12 cellular contexts compared by ENCODE assay signal in genomic region chr3:71398157-71398836, GRCh38.
A peak's percentile ranks its signal among the peaks of the same experiment; 100 is the strongest.
DNase-seq lines count a peak whose midpoint lies in the region; ATAC-seq, FAIRE-seq and TF ChIP-seq lines count a peak whose summit lies in the region.
"Had no signal": no experiment of that assay in that cellular context is flagged by ENCODE, and none has a peak within 500 bp of the region (broad histone marks: within the 10 kb centered on the region; RNA-seq: fewer than 3 reads in every experiment).

No MANE protein-coding gene starts in this region.

- no peaks in the 10 kb centered on the region for H3K9me1 ChIP-seq in keratinocyte (ENCODE audit: control insufficient read depth, extremely low read depth, insufficient read depth, low read length)

- H3K4me2 ChIP-seq in keratinocyte (ENCODE audit: control insufficient read depth, extremely low read depth, insufficient read depth, low read depth, low read length) = peak overlapping the region; percentile 3
- H3K4me2 ChIP-seq: KMS-11 had no signal

- peaks cover 22% of the 10 kb centered on the region for H3K36me3 Mint-ChIP-seq in CD8-positive, alpha-beta T cell
- peaks cover 12% of the 10 kb centered on the region for H3K36me3 Mint-ChIP-seq in T-cell

- TF ChIP-seq CTCF in BE2C (IDR thresholded peaks at IDR 0.05; ENCODE audit: low read depth, low read length) = no peak
- no peak for TF ChIP-seq CTCF in CD8-positive, alpha-beta T cell (IDR thresholded peaks at IDR 0.05)
- TF ChIP-seq CTCF in keratinocyte (optimal IDR thresholded peaks at IDR 0.05 in 1 of 3, IDR thresholded peaks at IDR 0.05 in 1 of 3, conservative IDR thresholded peaks at IDR 0.05 in 1 of 3; ENCODE audit: extremely low read depth in 1 of 3, insufficient read depth in 2 of 3, low read length in 3 of 3) = no peak

- H3K9me3 Mint-ChIP-seq in CD8-positive, alpha-beta T cell = no peaks in the 10 kb centered on the region
- no peaks in the 10 kb centered on the region for H3K9me3 Mint-ChIP-seq in T-cell

- H3K36me3 ChIP-seq in BE2C (no peaks in the 10 kb centered on the region), keratinocyte (ENCODE audit: control insufficient read depth in 2 of 2, extremely low read depth in 1 of 2, insufficient read depth in 2 of 2, low read length in 2 of 2) (no peaks in the 10 kb centered on the region)
- H3K36me3 ChIP-seq in CD8-positive, alpha-beta T cell (ENCODE audit: insufficient read depth, low read length) = no peaks in the 10 kb centered on the region

- intact Hi-C loops in CD8-positive, alpha-beta T cell (cut with DNase I, micrococcal nuclease) = loop anchor here in 1 of 2 experiments (2.0 to 5.0 kb wide), 2 partner anchors 15 to 34 kb away; no protein-coding TSS in a partner anchor

- H3K9ac ChIP-seq in keratinocyte (ENCODE audit: control insufficient read depth, extremely low read depth, insufficient read depth, low read length) = no peak overlapping the region
- H3K9ac ChIP-seq: KMS-11 had no signal

- no peaks in the 10 kb centered on the region for H3K9me3 ChIP-seq in BE2C
- no peaks in the 10 kb centered on the region for H3K9me3 ChIP-seq in CD8-positive, alpha-beta T cell (ENCODE audit: low read length)
- H3K9me3 ChIP-seq in keratinocyte (ENCODE audit: control insufficient read depth, low read depth, low read length) = no peaks in the 10 kb centered on the region

- POLR2A ChIA-PET in CD8-positive, alpha-beta T cell (lab: Charles Lee) = interaction anchor here (0.8 to 2.3 kb wide), 7 partner anchors 9 to 47 kb away, joined by 3 to 8 read pairs (median 4); no protein-coding TSS in a partner anchor
- POLR2A ChIA-PET in T-cell (lab: Charles Lee) = interaction anchor here (0.6 to 1.4 kb wide), 10 partner anchors 8 to 338 kb away, joined by 3 to 6 read pairs (median 4); no protein-coding TSS in a partner anchor

- DNase-seq in BE2C = peak; percentile 19
- DNase-seq in CD8-positive, alpha-beta T cell = peak in 2 of 7 experiments; percentile 25 to 55
- DNase-seq in T-cell = peak in 19 of 34 experiments; percentile 9 to 53 (median 32)
- no peak for DNase-seq in keratinocyte (ENCODE audit: low read depth, low spot score)
- no peak for DNase-seq in HuH-7 (ENCODE audit: low spot score)
- DNase-seq in NCI-H2107 (lab: John Stamatoyannopoulos, UW) = no peak
- DNase-seq in NAMALWA (ENCODE audit: low spot score) = no peak
- DNase-seq: effector CD8-positive, alpha-beta T cell; kidney; PC-3; T-helper 1 cell had no signal

- CTCF ChIA-PET in CD8-positive, alpha-beta T cell (lab: Charles Lee) = interaction anchor here (0.5 to 2.3 kb wide), 19 partner anchors 8 to 418 kb away, joined by 3 to 7 read pairs (median 4); no protein-coding TSS in a partner anchor
- CTCF ChIA-PET in T-cell (lab: Charles Lee) = interaction anchor here (0.6 to 1.9 kb wide), 12 partner anchors 11 to 330 kb away, joined by 3 to 10 read pairs (median 3); no protein-coding TSS in a partner anchor

- H4K20me1 ChIP-seq in keratinocyte (ENCODE audit: control insufficient read depth, extremely low read depth, insufficient read depth, low read length) = no peaks in the 10 kb centered on the region

- H3K27ac ChIP-seq in CD8-positive, alpha-beta T cell (ENCODE audit: low read depth, low read length) = peak overlapping the region; percentile 24
- H3K27ac ChIP-seq in keratinocyte (ENCODE audit: control insufficient read depth, insufficient read depth, low read length) = no peak overlapping the region
- H3K27ac ChIP-seq: KMS-11 had no signal

- dilution Hi-C loops in keratinocyte (cut with MboI; ENCODE audit: extremely low pct_ligation_motif_present, low sequenced_read_pairs) = no loop called here

- peaks cover 86% of the 10 kb centered on the region for H3K4me1 Mint-ChIP-seq in CD8-positive, alpha-beta T cell (ENCODE audit: low read depth)
- peaks cover 86 to 90% (median 88%) of the 10 kb centered on the region in 3 donors for H3K4me1 Mint-ChIP-seq in T-cell

- H3K4me3 ChIP-seq in BE2C (ENCODE audit: low read depth, low read length) (no peak overlapping the region), keratinocyte (ENCODE audit: control insufficient read depth in 2 of 3, extremely low read depth in 1 of 3, insufficient read depth in 2 of 3, low read depth in 1 of 3, low read length in 3 of 3) (no peak overlapping the region)
- no peak overlapping the region for H3K4me3 ChIP-seq in CD8-positive, alpha-beta T cell (ENCODE audit: low read depth, low read length)

- no peaks in the 10 kb centered on the region for H3K79me2 ChIP-seq in keratinocyte (ENCODE audit: control insufficient read depth, insufficient read depth, low read length)

- H3K4me1 ChIP-seq in BE2C (peaks cover 5% of the 10 kb centered on the region), keratinocyte (ENCODE audit: control insufficient read depth, extremely low read depth, insufficient read depth, low read length) (peaks cover 4% of the 10 kb centered on the region)
- peaks cover 78% of the 10 kb centered on the region for H3K4me1 ChIP-seq in CD8-positive, alpha-beta T cell (ENCODE audit: insufficient read depth, low read length)

- peak overlapping the region; percentile 42 for H2AFZ ChIP-seq in keratinocyte (ENCODE audit: control insufficient read depth, low read length)

- H3K27me3 ChIP-seq in BE2C = no peaks in the 10 kb centered on the region
- H3K27me3 ChIP-seq in CD8-positive, alpha-beta T cell (ENCODE audit: insufficient read depth, low read length) = no peaks in the 10 kb centered on the region
- H3K27me3 ChIP-seq in keratinocyte (ENCODE audit: control insufficient read depth, extremely low read depth, insufficient read depth, low read length) = no peaks in the 10 kb centered on the region

- no peaks in the 10 kb centered on the region for H3K27me3 Mint-ChIP-seq in CD8-positive, alpha-beta T cell (ENCODE audit: low read depth)
- H3K27me3 Mint-ChIP-seq in T-cell = no peaks in the 10 kb centered on the region

- peak; percentile 76 for ATAC-seq in CD8-positive, alpha-beta T cell
- peak; percentile 62 to 85 (median 71) for ATAC-seq in T-cell (replicated peaks in 1 of 4)
- ATAC-seq: PC-3 had no signal

- no peak for FAIRE-seq in keratinocyte (lab: Jason Lieb, UNC)
- FAIRE-seq: kidney had no signal

- peak overlapping the region; percentile 92 for H3K27ac Mint-ChIP-seq in CD8-positive, alpha-beta T cell
- H3K27ac Mint-ChIP-seq in T-cell = peak overlapping the region; percentile 88 to 93

- peak overlapping the region; percentile 44 for H3K4me3 Mint-ChIP-seq in CD8-positive, alpha-beta T cell
- H3K4me3 Mint-ChIP-seq in T-cell = peak overlapping the region; percentile 41 to 65 (median 54)

Comparison
In these comparisons a context has a peak if more than half of its experiments do, and no peak if none do; other contexts are left out.
1. DNase-seq: peak in BE2C (single experiment) and T-cell (19 of 34); none in keratinocyte (single experiment), HuH-7 (single experiment), NCI-H2107 (single experiment) and NAMALWA (single experiment).